In genomic region chr14:43793579-43793978, GRCh38 we compare ENCODE assay signal across 24 cellular contexts.
DNase-seq lines count a peak whose midpoint lies in the region; ATAC-seq, FAIRE-seq and TF ChIP-seq lines count a peak whose summit lies in the region.
"Had no signal": no experiment of that assay in that cellular context is flagged by ENCODE, and none has a peak within 500 bp of the region (broad histone marks: within the 10 kb centered on the region; RNA-seq: fewer than 3 reads in every experiment).

No MANE protein-coding gene starts in this region.

- no peak for FAIRE-seq in HepG2 (lab: Jason Lieb, UNC)
- FAIRE-seq: A549, GM12891, H1 had no signal

- TF ChIP-seq EP300 in HepG2 (IDR thresholded peaks at IDR 0.05; ENCODE audit: low read depth in 2 of 2, low read length in 2 of 2) (no peak), HepG2 (CRISPR knock-in tag; IDR thresholded peaks at IDR 0.05; ENCODE audit: borderline replicate concordance) (no peak)

- H3K9ac ChIP-seq in Karpas-422 (ENCODE audit: low read length) (no peak overlapping the region), HepG2 (ENCODE audit: insufficient read depth, low read depth, low read length) (no peak overlapping the region), neural progenitor cell (no peak overlapping the region)
- H3K9ac ChIP-seq: BLaER1 treated with 17β-estradiol and CSF1 and Interleukin-3, amounts not matched to agents 10 nM and 100 nM had no signal

- H3K4me2 ChIP-seq in Karpas-422 (ENCODE audit: low read depth, low read length, poor library complexity, severe bottlenecking) (no peak overlapping the region), HepG2 (ENCODE audit: low read depth, low read length) (no peak overlapping the region), neural progenitor cell (no peak overlapping the region)
- H3K4me2 ChIP-seq: A549; BLaER1 treated with 17β-estradiol and CSF1 and Interleukin-3, amounts not matched to agents 10 nM and 100 nM had no signal

- no peaks in the 10 kb centered on the region for H3K27me3 Mint-ChIP-seq in neural progenitor cell (ENCODE audit: insufficient read depth, low read depth)
- H3K27me3 Mint-ChIP-seq: CD4-positive, alpha-beta memory T cell had no signal

- ATAC-seq in HepG2 (no peak), HG03108 (IDR thresholded peaks at IDR 0.05; ENCODE audit: unreplicated experiment) (no peak), HG03280 (IDR thresholded peaks at IDR 0.05; ENCODE audit: unreplicated experiment) (no peak)
- ATAC-seq: A549 had no signal

- peaks cover 4% of the 10 kb centered on the region; the same call in 1 of the 2 replicates for H3K4me1 ChIP-seq in Karpas-422 (ENCODE audit: low read length)
- H3K4me1 ChIP-seq in HepG2 (ENCODE audit: insufficient read depth, low read length), result peaks cover 11% of the 10 kb centered on the region
- H3K4me1 ChIP-seq in neural progenitor cell, result no peaks in the 10 kb centered on the region
- H3K4me1 ChIP-seq: A549; BE2C; BLaER1 treated with 17β-estradiol and CSF1 and Interleukin-3, amounts not matched to agents 10 nM and 100 nM had no signal

- no peaks in the 10 kb centered on the region for H3K4me1 Mint-ChIP-seq in neural progenitor cell
- H3K4me1 Mint-ChIP-seq: CD14-positive monocyte; CD4-positive, alpha-beta memory T cell had no signal

- no TSS peak for BruUV-seq in HepG2 (replicated peaks; lab: Mats Ljungman, UMichigan)

- no peaks in the 10 kb centered on the region for H3K9me3 ChIP-seq in Karpas-422 (ENCODE audit: low read length)
- H3K9me3 ChIP-seq in HepG2 (ENCODE audit: low read length), result no peaks in the 10 kb centered on the region
- no peaks in the 10 kb centered on the region for H3K9me3 ChIP-seq in neural progenitor cell (ENCODE audit: low read depth)
- H3K9me3 ChIP-seq: A549; BE2C; BLaER1 treated with 17β-estradiol and CSF1 and Interleukin-3, amounts not matched to agents 10 nM and 100 nM had no signal

- no peaks in the 10 kb centered on the region for H4K20me1 ChIP-seq in Karpas-422 (ENCODE audit: insufficient read depth, low read depth, low read length)
- no peaks in the 10 kb centered on the region for H4K20me1 ChIP-seq in HepG2 (ENCODE audit: insufficient read depth, low read length)
- H4K20me1 ChIP-seq in neural progenitor cell (ENCODE audit: low read depth), result no peaks in the 10 kb centered on the region
- H4K20me1 ChIP-seq: BLaER1 treated with 17β-estradiol and CSF1 and Interleukin-3, amounts not matched to agents 10 nM and 100 nM had no signal

- H3K27ac Mint-ChIP-seq in neural progenitor cell, result no peak overlapping the region
- H3K27ac Mint-ChIP-seq: CD14-positive monocyte; CD4-positive, alpha-beta memory T cell had no signal

- H3K27me3 ChIP-seq in Karpas-422 (ENCODE audit: low read length) (no peaks in the 10 kb centered on the region), HepG2 (ENCODE audit: control insufficient read depth in 1 of 2, insufficient read depth in 2 of 2, low read length in 2 of 2) (no peaks in the 10 kb centered on the region), neural progenitor cell (no peaks in the 10 kb centered on the region)
- H3K27me3 ChIP-seq: BE2C; BLaER1 treated with 17β-estradiol and CSF1 and Interleukin-3, amounts not matched to agents 10 nM and 100 nM had no signal

- H3K4me3 ChIP-seq in Karpas-422 (ENCODE audit: low read length) (no peak overlapping the region), HepG2 (replicated peaks in 1 of 3; ENCODE audit: insufficient read depth in 1 of 3, low read depth in 2 of 3, low read length in 3 of 3) (no peak overlapping the region), neural progenitor cell (no peak overlapping the region)
- H3K4me3 ChIP-seq: A549; BLaER1 treated with 17β-estradiol and CSF1 and Interleukin-3, amounts not matched to agents 10 nM and 100 nM had no signal

- H3K9me2 ChIP-seq in Karpas-422 (replicated peaks; ENCODE audit: insufficient read depth, low read length), result no peaks in the 10 kb centered on the region

- no peaks in the 10 kb centered on the region for H3K9me3 Mint-ChIP-seq in neural progenitor cell
- H3K9me3 Mint-ChIP-seq: CD14-positive monocyte had no signal

- POLR2A ChIA-PET in HepG2 (lab: Yijun Ruan, JAX), result no interaction called here

- H3K36me3 ChIP-seq in Karpas-422 (ENCODE audit: insufficient read depth, low read length), result no peaks in the 10 kb centered on the region
- no peaks in the 10 kb centered on the region for H3K36me3 ChIP-seq in HepG2 (replicated peaks in 1 of 2; ENCODE audit: control insufficient read depth in 1 of 2, insufficient read depth in 2 of 2, low read length in 2 of 2)
- no peaks in the 10 kb centered on the region for H3K36me3 ChIP-seq in neural progenitor cell
- H3K36me3 ChIP-seq: BE2C; BLaER1 treated with 17β-estradiol and CSF1 and Interleukin-3, amounts not matched to agents 10 nM and 100 nM had no signal

- intact Hi-C loops in HepG2 (cut with micrococcal nuclease; ENCODE audit: unreplicated experiment), result loop anchor here (10.0 kb wide), 1 partner anchor 351 kb away; no protein-coding TSS in a partner anchor

- no peak for TF ChIP-seq RAD21 in HepG2 (CRISPR knock-in tag; IDR thresholded peaks at IDR 0.05)

- H3K79me2 ChIP-seq in Karpas-422 (ENCODE audit: low read length) (no peaks in the 10 kb centered on the region), HepG2 (ENCODE audit: insufficient read depth, low read length) (no peaks in the 10 kb centered on the region), neural progenitor cell (ENCODE audit: low read depth) (no peaks in the 10 kb centered on the region)

- H2AFZ ChIP-seq in Karpas-422 (ENCODE audit: low read length), result 0 out of 2 replicates have a peak overlapping the region, but pooled peaks have one; percentile 3
- peak overlapping the region; percentile 2 for H2AFZ ChIP-seq in HepG2 (ENCODE audit: low read length)
- H2AFZ ChIP-seq in neural progenitor cell (replicated peaks), result peak overlapping the region; percentile 46

- CTCF ChIA-PET in HepG2 (lab: Yijun Ruan, JAX; ENCODE audit: low intra/inter-chr PET ratio, low total read pairs), result interaction anchor here (3.3 kb wide), 1 partner anchor 146 kb away, joined by 16 read pairs; no protein-coding TSS in a partner anchor

- no peak overlapping the region for H3K4me3 Mint-ChIP-seq in neural progenitor cell
- H3K4me3 Mint-ChIP-seq: CD14-positive monocyte; CD4-positive, alpha-beta memory T cell had no signal

- H3F3A ChIP-seq in neural progenitor cell (ENCODE audit: low read depth), result no peaks in the 10 kb centered on the region

- TF ChIP-seq CTCF in HepG2 (CRISPR knock-in tag; IDR thresholded peaks at IDR 0.05), result no peak
- no peak for TF ChIP-seq CTCF in neural progenitor cell (IDR thresholded peaks at IDR 0.05)

- DNase-seq in Karpas-422 (no peak), HepG2 (ENCODE audit: low spot score) (peak; percentile 13), neural progenitor cell (ENCODE audit: low spot score) (no peak), SW480 (ENCODE audit: low spot score) (no peak), CD1c-positive myeloid dendritic cell (ENCODE audit: extremely low spot score) (no peak)
- DNase-seq: 8988T; ACHN; AML-193; BE2C; Calu3; CD4-positive, alpha-beta memory T cell; COR-L47; DMS53; DMS79 treated with DMSO at 0.1 percent for 48 hours; GF-D8; H7; HCEC 1CT had no signal

- H3K36me3 Mint-ChIP-seq in neural progenitor cell, result no peaks in the 10 kb centered on the region
- H3K36me3 Mint-ChIP-seq: CD14-positive monocyte; CD4-positive, alpha-beta memory T cell had no signal

- no peak overlapping the region for H3K27ac ChIP-seq in Karpas-422 (ENCODE audit: low read length)
- H3K27ac ChIP-seq in HepG2 (ENCODE audit: extremely low read length, insufficient read depth, low read length), result no peak overlapping the region
- no peak overlapping the region for H3K27ac ChIP-seq in neural progenitor cell
- H3K27ac ChIP-seq: A549; BLaER1 treated with 17β-estradiol and CSF1 and Interleukin-3, amounts not matched to agents 10 nM and 100 nM had no signal

- in situ Hi-C loops in HepG2 (cut with HindIII; ENCODE audit: extremely low pct_ligation_motif_present, low pct_unique_long_range_greater_than_20kb), result loop anchor here (25.0 kb wide), 1 partner anchor 156 kb away; no protein-coding TSS in a partner anchor

- 50% methylated on average over 2 of the region's 2 CpGs for WGBS in HepG2 (ENCODE audit: low lambda C conversion rate)

- no peak for TF ChIP-seq POLR2A in HepG2 (IDR thresholded peaks at IDR 0.05; ENCODE audit: insufficient read depth in 1 of 2, low read depth in 2 of 2, low read length in 2 of 2)

TF ChIP-seq in HepG2, 621 proteins besides CTCF, POLR2A, EP300 and RAD21 (continues in another document):
- no peak for TF ChIP-seq ZNF563 (CRISPR knock-in tag; IDR thresholded peaks at IDR 0.05)
- no peak for TF ChIP-seq CENPBD1 (CRISPR knock-in tag; IDR thresholded peaks at IDR 0.05; ENCODE audit: borderline replicate concordance, low read depth)
- no peak for TF ChIP-seq FOXK1 (CRISPR knock-in tag; IDR thresholded peaks at IDR 0.05; ENCODE audit: borderline replicate concordance, low read depth)
- TF ChIP-seq ZNF251 (CRISPR knock-in tag; IDR thresholded peaks at IDR 0.05), result no peak
- TF ChIP-seq MATR3 (CRISPR knock-in tag; IDR thresholded peaks at IDR 0.05), result no peak
- no peak for TF ChIP-seq ZBTB10 (CRISPR knock-in tag; IDR thresholded peaks at IDR 0.05; ENCODE audit: borderline replicate concordance)
